In the genomic region with DNA sequence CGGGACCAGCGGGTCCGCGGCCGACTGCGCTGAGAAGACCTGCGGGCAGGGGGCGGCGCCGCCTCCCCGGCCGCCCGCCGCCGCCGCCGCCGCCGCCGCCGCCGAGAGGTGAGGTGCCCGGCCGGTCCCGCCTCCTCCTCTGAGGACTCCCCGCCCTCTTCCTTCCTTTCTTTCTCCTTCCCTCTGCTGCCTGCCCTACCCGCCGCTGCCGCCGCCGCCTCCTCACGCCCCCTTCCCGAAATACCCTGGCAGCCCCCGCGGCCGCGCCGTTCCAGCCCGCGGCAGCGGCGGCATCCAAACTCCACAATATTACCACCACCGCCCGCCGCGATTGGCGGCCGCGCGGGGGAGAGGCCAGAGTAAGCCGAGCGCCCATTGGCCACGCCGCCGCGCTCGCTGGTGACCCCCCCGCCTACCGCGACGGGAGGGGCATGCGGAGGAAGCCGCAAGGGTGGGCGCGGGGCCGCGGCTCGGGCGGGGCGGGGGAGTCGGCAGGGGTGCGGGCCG, we compare ENCODE assay signal across 8 cellular contexts.
A peak's percentile ranks its signal among the peaks of the same experiment; 100 is the strongest.
DNase-seq lines count a peak whose midpoint lies in the region; ATAC-seq and TF ChIP-seq lines count a peak whose summit lies in the region.

No MANE protein-coding gene starts in this region.

- WGBS in stomach, 5 donors: 0 to 1% (median 0%) methylated on average over 31 to 72 of the region's 73 CpGs

- no peak for TF ChIP-seq CTCF in GM23338 (conservative IDR thresholded peaks at IDR 0.05; ENCODE audit: low read depth in 2 of 2)
- no peak for TF ChIP-seq CTCF in foreskin fibroblast (IDR thresholded peaks at IDR 0.05; ENCODE audit: low read depth, low read length)
- TF ChIP-seq CTCF in neural progenitor cell (IDR thresholded peaks at IDR 0.05): no peak
- TF ChIP-seq CTCF in stomach (IDR thresholded peaks at IDR 0.05): no peak

- H3K36me3 Mint-ChIP-seq in GM23338 (ENCODE audit: low read depth) (peaks cover 14% of the 10 kb centered on the region), neural progenitor cell (peaks cover 17% of the 10 kb centered on the region)

- no peak for TF ChIP-seq POLR2A in stomach (IDR thresholded peaks at IDR 0.05)

- H3K9me3 Mint-ChIP-seq in GM23338 (peaks cover 2% of the 10 kb centered on the region; the same call in 2 of the 3 replicates), neural progenitor cell (peaks cover 18% of the 10 kb centered on the region)

- peak overlapping the region; percentile 75 for H3K27ac ChIP-seq in GM23338 (ENCODE audit: low read depth)
- H3K27ac ChIP-seq in neural progenitor cell: no peak overlapping the region
- H3K27ac ChIP-seq in stomach: peak overlapping the region; percentile 90 to 96 (median 94)

- no peak for TF ChIP-seq EP300 in stomach (IDR thresholded peaks at IDR 0.05)

- H3K4me3 Mint-ChIP-seq in GM23338: peak overlapping the region; percentile 89
- H3K4me3 Mint-ChIP-seq in neural progenitor cell: peak overlapping the region; percentile 93

- peak overlapping the region; percentile 65 for H3K4me3 ChIP-seq in GM23338
- peak overlapping the region; percentile 78 to 79 for H3K4me3 ChIP-seq in foreskin fibroblast (ENCODE audit: low read depth in 1 of 2, low read length in 2 of 2)
- H3K4me3 ChIP-seq in neural progenitor cell: peak overlapping the region; percentile 87
- H3K4me3 ChIP-seq in stomach: peak overlapping the region; percentile 78 to 96 (median 92)

- H3K36me3 ChIP-seq in GM23338 (ENCODE audit: insufficient read depth): no peaks in the 10 kb centered on the region; the same call in 1 of the 2 replicates
- H3K36me3 ChIP-seq in neural progenitor cell: no peaks in the 10 kb centered on the region
- H3K36me3 ChIP-seq in stomach: no peaks in the 10 kb centered on the region

- H3K4me1 ChIP-seq in GM23338 (ENCODE audit: insufficient read depth): peaks cover 20% of the 10 kb centered on the region
- H3K4me1 ChIP-seq in neural progenitor cell: peaks cover 20% of the 10 kb centered on the region
- H3K4me1 ChIP-seq in stomach: peaks cover 8 to 39% (median 24%) of the 10 kb centered on the region in 4 donors

- peaks cover 7% of the 10 kb centered on the region for H3K27me3 Mint-ChIP-seq in GM23338 (ENCODE audit: insufficient read depth, low read depth, poor library complexity)
- H3K27me3 Mint-ChIP-seq in neural progenitor cell (ENCODE audit: insufficient read depth, low read depth): no peaks in the 10 kb centered on the region

- intact Hi-C loops in stomach (cut with DNase I; ENCODE audit: low total_unique reads): no loop called here

- no peak overlapping the region for H3K27ac Mint-ChIP-seq in GM23338
- no peak overlapping the region for H3K27ac Mint-ChIP-seq in neural progenitor cell

- no peaks in the 10 kb centered on the region; the same call in none of the 2 replicates for H3K9me2 ChIP-seq in GM23338 (ENCODE audit: insufficient read depth)

- H3K9me3 ChIP-seq in neural progenitor cell (ENCODE audit: low read depth) (no peaks in the 10 kb centered on the region), stomach (no peaks in the 10 kb centered on the region)

- H2AFZ ChIP-seq in GM23338 (no peak overlapping the region), neural progenitor cell (replicated peaks) (peak overlapping the region; percentile 94)

- peak; percentile 83 for DNase-seq in ELR (ENCODE audit: low read depth)
- peak; percentile 84 for DNase-seq in GM23338 (ENCODE audit: low spot score)
- DNase-seq in Kasumi-1 (lab: John Stamatoyannopoulos, UW): peak; percentile 70 to 79
- peak; percentile 80 to 89 for DNase-seq in SHP77 (lab: John Stamatoyannopoulos, UW)
- DNase-seq in activated gamma-delta T cell (lab: John Stamatoyannopoulos, UW): peak; percentile 77
- peak; percentile 82 to 96 for DNase-seq in foreskin fibroblast
- peak; percentile 91 for DNase-seq in neural progenitor cell (ENCODE audit: low spot score)
- DNase-seq in stomach: peak; percentile 86

- H3K4me2 ChIP-seq in GM23338: peak overlapping the region; percentile 91; the same call in 1 of the 2 replicates
- peak overlapping the region; percentile 87 for H3K4me2 ChIP-seq in neural progenitor cell

- H3K4me1 Mint-ChIP-seq in GM23338 (peaks cover 32% of the 10 kb centered on the region), neural progenitor cell (peaks cover 19% of the 10 kb centered on the region)

- no peak overlapping the region for H3K9ac ChIP-seq in neural progenitor cell

- H4K20me1 ChIP-seq in GM23338 (replicated peaks; ENCODE audit: insufficient read depth) (peaks cover 24% of the 10 kb centered on the region), neural progenitor cell (ENCODE audit: low read depth) (peaks cover 33% of the 10 kb centered on the region)

- ATAC-seq in GM23338: peak; percentile 68

- H3K27me3 ChIP-seq in GM23338 (ENCODE audit: insufficient read depth) (no peaks in the 10 kb centered on the region), neural progenitor cell (peaks cover 10% of the 10 kb centered on the region), stomach (no peaks in the 10 kb centered on the region)

- H3F3A ChIP-seq in GM23338 (replicated peaks; ENCODE audit: low read depth): 0 out of 2 replicates have a peak, but pooled peaks cover 4% of the 10 kb centered on the region
- peaks cover 28% of the 10 kb centered on the region for H3F3A ChIP-seq in neural progenitor cell (ENCODE audit: low read depth)

- H3K79me2 ChIP-seq in GM23338 (replicated peaks; ENCODE audit: insufficient read depth) (peaks cover 71% of the 10 kb centered on the region), neural progenitor cell (ENCODE audit: low read depth) (peaks cover 52% of the 10 kb centered on the region)

TF ChIP-seq in GM23338, 12 proteins besides CTCF, POLR2A, EP300 and RAD21:
- TF ChIP-seq POLR2AphosphoS5 (IDR thresholded peaks at IDR 0.05; ENCODE audit: low read depth) (peak; percentile 57), ZNF331 (CRISPR knock-in tag; IDR thresholded peaks at IDR 0.05; ENCODE audit: low read depth) (no peak)
